Comparison of ENCODE assay signal across 26 cellular contexts in genomic region chr17:51356084-51356410, GRCh38.
"Had no signal": no experiment of that assay in that cellular context is flagged by ENCODE, and none has a peak within 500 bp of the region (broad histone marks: within the 10 kb centered on the region; RNA-seq: fewer than 3 reads in every experiment).

No MANE protein-coding gene starts in this region.

- H3K79me2 ChIP-seq: parathyroid adenoma had no signal

- H3K4me1 ChIP-seq: parathyroid adenoma, psoas muscle, suprapubic skin had no signal

- H3K36me3 Mint-ChIP-seq: activated CD8-positive, alpha-beta memory T cell treated with anti-CD3 and anti-CD28 coated beads, Interleukin-2, amount 10 ng/mL, durations not matched to agents 7 days and 5 days; activated naive CD8-positive, alpha-beta T cell; memory B cell; neural progenitor cell; stimulated activated naive B cell treated with anti-CD40 and anti-IgM and Interleukin-4, amounts not matched to agents 10 μg/mL and 1 μg/mL and 100 μg/mL, for 72 hours had no signal

- H3K4me2 ChIP-seq: neural progenitor cell, smooth muscle cell had no signal

- DNase-seq: activated CD4-positive, alpha-beta T cell treated with anti-CD3 and anti-CD28 coated beads for 36 hours; activated CD4-positive, CD25-positive, alpha-beta regulatory T cell; activated CD8-positive, alpha-beta memory T cell treated with anti-CD3 and anti-CD28 coated beads, Interleukin-2, amount 10 ng/mL, durations not matched to agents 7 days and 5 days; activated CD8-positive, alpha-beta T cell treated with anti-CD3 and anti-CD28 coated beads, Interleukin-2, amount 10 ng/mL, durations not matched to agents 7 days and 5 days; activated naive CD4-positive, alpha-beta T cell; activated T-cell treated with anti-CD3 and anti-CD28 coated beads, Interleukin-2, amount 50 U/mL, for 48 hours; effector memory CD4-positive, alpha-beta T cell; erythroblast; hippocampal formation; naive thymus-derived CD8-positive, alpha-beta T cell; occipital lobe; psoas muscle; stimulated activated CD4-positive, alpha-beta T cell treated with anti-CD3 and anti-CD28 coated beads, Interleukin-1b, Interleukin-23, amount 100 ng/mL, for 48 hours; stimulated activated naive B cell treated with anti-CD40 and anti-IgM and Interleukin-4, amounts not matched to agents 10 μg/mL and 1 μg/mL and 100 μg/mL, for 72 hours; stomach; T-helper 17 cell had no signal

- H3K9me3 ChIP-seq: gastroesophageal sphincter, psoas muscle, stomach, suprapubic skin, tibial nerve had no signal

- H3K9me3 Mint-ChIP-seq: activated T-helper 2 cell treated with anti-CD3 and anti-CD28 coated beads, Interferon-gamma antibody, Interleukin-2, Interleukin-4, amounts not matched to agents 10 μg/mL and 5 μg/mL and 100 μg/mL, durations not matched to agents 14 hours and 24 hours and 36 hours; central memory CD8-positive, alpha-beta T cell; memory B cell; naive thymus-derived CD8-positive, alpha-beta T cell; neural progenitor cell; stimulated activated naive B cell treated with anti-CD40 and anti-IgM and Interleukin-4, amounts not matched to agents 10 μg/mL and 1 μg/mL and 100 μg/mL, for 72 hours had no signal

- ATAC-seq: activated CD4-positive, alpha-beta T cell treated with anti-CD3 and anti-CD28 coated beads for 36 hours; activated CD8-positive, alpha-beta memory T cell treated with anti-CD3 and anti-CD28 coated beads, Interleukin-2, amount 10 ng/mL, durations not matched to agents 7 days and 5 days; activated CD8-positive, alpha-beta T cell treated with anti-CD3 and anti-CD28 coated beads, Interleukin-2, amount 10 ng/mL, durations not matched to agents 7 days and 5 days; gastroesophageal sphincter; naive thymus-derived CD8-positive, alpha-beta T cell; psoas muscle; stimulated activated naive B cell treated with anti-CD40 and anti-IgM and Interleukin-4, amounts not matched to agents 10 μg/mL and 1 μg/mL and 100 μg/mL, for 72 hours; T-helper 17 cell had no signal

- H3K27me3 Mint-ChIP-seq: activated CD4-positive, alpha-beta T cell treated with anti-CD3 and anti-CD28 coated beads for 36 hours had no signal

- H3K27me3 ChIP-seq: gastroesophageal sphincter, neural progenitor cell, stomach, tibial nerve had no signal

- H3K27ac Mint-ChIP-seq: activated CD4-positive, alpha-beta T cell treated with anti-CD3 and anti-CD28 coated beads for 36 hours; activated CD8-positive, alpha-beta memory T cell treated with anti-CD3 and anti-CD28 coated beads, Interleukin-2, amount 10 ng/mL, durations not matched to agents 7 days and 5 days; activated CD8-positive, alpha-beta T cell treated with anti-CD3 and anti-CD28 coated beads, Interleukin-2, amount 10 ng/mL, durations not matched to agents 7 days and 5 days; activated naive CD8-positive, alpha-beta T cell; activated T-helper 2 cell treated with anti-CD3 and anti-CD28 coated beads, Interferon-gamma antibody, Interleukin-2, Interleukin-4, amounts not matched to agents 10 μg/mL and 5 μg/mL and 100 μg/mL, durations not matched to agents 14 hours and 24 hours and 36 hours; memory B cell; naive thymus-derived CD8-positive, alpha-beta T cell; neural progenitor cell; stimulated activated naive B cell treated with anti-CD40 and anti-IgM and Interleukin-4, amounts not matched to agents 10 μg/mL and 1 μg/mL and 100 μg/mL, for 72 hours; T-helper 17 cell had no signal

- H3K4me3 Mint-ChIP-seq: activated CD4-positive, alpha-beta T cell treated with anti-CD3 and anti-CD28 coated beads for 36 hours; activated CD8-positive, alpha-beta memory T cell treated with anti-CD3 and anti-CD28 coated beads, Interleukin-2, amount 10 ng/mL, durations not matched to agents 7 days and 5 days; activated CD8-positive, alpha-beta T cell treated with anti-CD3 and anti-CD28 coated beads, Interleukin-2, amount 10 ng/mL, durations not matched to agents 7 days and 5 days; activated naive CD8-positive, alpha-beta T cell; central memory CD8-positive, alpha-beta T cell; memory B cell; naive thymus-derived CD8-positive, alpha-beta T cell; neural progenitor cell; stimulated activated naive B cell treated with anti-CD40 and anti-IgM and Interleukin-4, amounts not matched to agents 10 μg/mL and 1 μg/mL and 100 μg/mL, for 72 hours; T-helper 17 cell had no signal

- H3K4me1 Mint-ChIP-seq: activated CD4-positive, alpha-beta T cell treated with anti-CD3 and anti-CD28 coated beads for 36 hours; activated CD8-positive, alpha-beta memory T cell treated with anti-CD3 and anti-CD28 coated beads, Interleukin-2, amount 10 ng/mL, durations not matched to agents 7 days and 5 days; central memory CD8-positive, alpha-beta T cell; memory B cell; stimulated activated naive B cell treated with anti-CD40 and anti-IgM and Interleukin-4, amounts not matched to agents 10 μg/mL and 1 μg/mL and 100 μg/mL, for 72 hours had no signal

- H3K9ac ChIP-seq: neural progenitor cell, parathyroid adenoma had no signal

- H3K36me3 ChIP-seq: gastroesophageal sphincter, neural progenitor cell, stomach, suprapubic skin, tibial nerve had no signal

- H3K27ac ChIP-seq: gastroesophageal sphincter, neural progenitor cell, parathyroid adenoma, psoas muscle, stomach, suprapubic skin, tibial nerve had no signal

- H3K4me3 ChIP-seq: gastroesophageal sphincter, neural progenitor cell, psoas muscle, smooth muscle cell, stomach, suprapubic skin, tibial nerve had no signal

- H2AFZ ChIP-seq: neural progenitor cell, parathyroid adenoma had no signal
